1 cellular context compared by ENCODE assay signal in the genomic region with DNA sequence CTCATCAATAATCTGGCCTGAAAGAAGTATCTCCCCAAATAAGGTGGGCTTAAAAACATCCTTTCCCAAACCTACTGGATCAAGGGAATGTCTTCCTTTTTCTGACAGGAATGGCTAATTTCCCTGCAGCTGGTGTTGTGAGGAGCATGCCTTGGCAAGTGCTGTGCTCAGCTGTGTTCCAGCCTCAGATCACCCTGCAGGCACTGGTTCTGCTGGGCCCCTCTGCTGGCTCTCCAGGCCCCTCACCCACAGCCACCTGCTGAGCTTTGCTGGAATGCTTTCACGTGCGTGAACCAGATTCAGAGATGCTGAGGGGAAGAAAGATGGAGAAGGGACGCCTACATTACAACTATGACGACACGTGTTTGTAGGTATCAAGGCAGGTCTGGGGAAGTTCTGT.
A peak's percentile ranks its signal among the peaks of the same experiment; 100 is the strongest.
TF ChIP-seq lines count a peak whose summit lies in the region.

No MANE protein-coding gene starts in this region.

TF ChIP-seq in H1, 55 proteins besides CTCF, POLR2A, EP300 and RAD21:
- peak; percentile 40; the same call in 1 of the 2 replicates for TF ChIP-seq TEAD4 (IDR thresholded peaks at IDR 0.05; ENCODE audit: low read depth, low read length)
- no peak for TF ChIP-seq NANOG (IDR thresholded peaks at IDR 0.05; ENCODE audit: insufficient read depth, low read depth, low read length, poor library complexity, severe bottlenecking)
